24 cellular contexts compared by ENCODE assay signal in the genomic region with DNA sequence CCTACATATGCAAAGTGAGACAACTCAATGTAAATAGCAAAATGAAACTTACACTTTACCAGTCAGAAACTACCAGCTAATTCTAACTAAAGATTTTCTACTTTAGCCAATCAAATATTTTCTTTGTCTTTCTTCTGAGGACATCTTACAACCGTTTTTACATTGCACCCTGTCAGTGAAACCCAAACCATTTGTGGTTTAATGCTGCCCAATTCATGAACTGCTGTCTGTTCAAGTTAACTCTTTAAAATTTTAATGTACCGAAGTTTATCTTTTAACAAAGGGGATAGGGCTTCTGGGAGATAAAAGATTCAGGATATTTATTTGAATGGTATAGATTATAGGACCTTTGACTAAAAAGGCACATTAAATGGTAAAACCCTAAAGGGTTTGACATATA.
DNase-seq lines count a peak whose midpoint lies in the region; ATAC-seq and TF ChIP-seq lines count a peak whose summit lies in the region.
"Had no signal": no experiment of that assay in that cellular context is flagged by ENCODE, and none has a peak within 500 bp of the region (broad histone marks: within the 10 kb centered on the region; RNA-seq: fewer than 3 reads in every experiment).

No MANE protein-coding gene starts in this region.

- TF ChIP-seq CTCF in GM23338 (conservative IDR thresholded peaks at IDR 0.05; ENCODE audit: low read depth in 2 of 2) (no peak), coronary artery (IDR thresholded peaks at IDR 0.05) (no peak), tibial artery (IDR thresholded peaks at IDR 0.05) (no peak), RWPE1 (conservative IDR thresholded peaks at IDR 0.05; ENCODE audit: low read depth) (no peak), left ventricle myocardium inferior (IDR thresholded peaks at IDR 0.05; ENCODE audit: borderline replicate concordance) (no peak)

- H3K4me3 ChIP-seq in GM23338 (no peak overlapping the region), coronary artery (no peak overlapping the region), mesendoderm (ENCODE audit: low read length) (no peak overlapping the region), tibial artery (no peak overlapping the region), left ventricle myocardium inferior (no peak overlapping the region)
- H3K4me3 ChIP-seq: A549; BLaER1 treated with 17β-estradiol and CSF1 and Interleukin-3, amounts not matched to agents 10 nM and 100 nM; GM12878 had no signal

- H4K5ac ChIP-seq in mesendoderm (ENCODE audit: low read length): no peak overlapping the region

- DNase-seq in GM23338 (ENCODE audit: low spot score): no peak
- no peak for DNase-seq in coronary artery (ENCODE audit: low spot score)
- no peak for DNase-seq in mesendoderm
- no peak for DNase-seq in tibial artery
- no peak for DNase-seq in RWPE1 (ENCODE audit: low spot score)
- no peak for DNase-seq in SK-N-DZ (ENCODE audit: low spot score)
- DNase-seq in left ventricle myocardium inferior: no peak
- DNase-seq: AML-193; CD4-positive, alpha-beta T cell; CD8-positive, alpha-beta T cell; COR-L47; DMS 273 treated with DMSO at 0.1 percent for 48 hours; DMS153; DMS53; DMS79; DND-41; EL; GDM1 had no signal

- H3K18ac ChIP-seq in mesendoderm (ENCODE audit: low read length): no peak overlapping the region

- H3K36me3 ChIP-seq in GM23338 (ENCODE audit: insufficient read depth) (no peaks in the 10 kb centered on the region), mesendoderm (ENCODE audit: control insufficient read depth, insufficient read depth, low read length) (no peaks in the 10 kb centered on the region), tibial artery (no peaks in the 10 kb centered on the region), left ventricle myocardium inferior (no peaks in the 10 kb centered on the region)
- H3K36me3 ChIP-seq: BLaER1 treated with 17β-estradiol and CSF1 and Interleukin-3, amounts not matched to agents 10 nM and 100 nM had no signal

- H3K27me3 ChIP-seq in GM23338 (ENCODE audit: insufficient read depth) (no peaks in the 10 kb centered on the region), mesendoderm (ENCODE audit: insufficient read depth, low read length, poor library complexity) (no peaks in the 10 kb centered on the region), tibial artery (no peaks in the 10 kb centered on the region), left ventricle myocardium inferior (ENCODE audit: low read depth) (no peaks in the 10 kb centered on the region)
- H3K27me3 ChIP-seq: BLaER1 treated with 17β-estradiol and CSF1 and Interleukin-3, amounts not matched to agents 10 nM and 100 nM had no signal

- H3K4me1 ChIP-seq in GM23338 (ENCODE audit: insufficient read depth) (peaks cover 25% of the 10 kb centered on the region), mesendoderm (ENCODE audit: control insufficient read depth, low read depth, low read length) (peaks cover 7% of the 10 kb centered on the region), tibial artery (peaks cover 0 to 79% (median 23%) of the 10 kb centered on the region in 4 donors), left ventricle myocardium inferior (no peaks in the 10 kb centered on the region)
- H3K4me1 ChIP-seq: A549 had no signal

- H2BK15ac ChIP-seq in mesendoderm (replicated peaks; ENCODE audit: low read depth): peak overlapping the region; percentile 98

- POLR2A ChIA-PET in RWPE1 (lab: Yijun Ruan, JAX; ENCODE audit: low non-redundant PET): no interaction called here

- H3K9me3 ChIP-seq in tibial artery (no peaks in the 10 kb centered on the region), left ventricle myocardium inferior (replicated peaks) (no peaks in the 10 kb centered on the region)
- H3K9me3 ChIP-seq: A549 had no signal

- H2BK120ac ChIP-seq in mesendoderm (ENCODE audit: low read depth, low read length): no peak overlapping the region

- H3K27me3 Mint-ChIP-seq in GM23338 (ENCODE audit: insufficient read depth, low read depth, poor library complexity): peaks cover 8% of the 10 kb centered on the region
- H3K27me3 Mint-ChIP-seq: B cell had no signal

- CTCF ChIA-PET in RWPE1 (lab: Yijun Ruan, JAX): no interaction called here

- H3K9me3 Mint-ChIP-seq in GM23338: no peaks in the 10 kb centered on the region; the same call in 2 of the 3 replicates
- H3K9me3 Mint-ChIP-seq: CD4-positive, alpha-beta T cell; CD8-positive, alpha-beta T cell had no signal

- no peak overlapping the region for H3K9ac ChIP-seq in mesendoderm (ENCODE audit: low read length)
- H3K9ac ChIP-seq: BLaER1 treated with 17β-estradiol and CSF1 and Interleukin-3, amounts not matched to agents 10 nM and 100 nM had no signal

- intact Hi-C loops in tibial artery (cut with DNase I; ENCODE audit: low total_unique reads): no loop called here
- intact Hi-C loops in left ventricle myocardium inferior (cut with micrococcal nuclease): no loop called here

- H2BK5ac ChIP-seq in mesendoderm (ENCODE audit: low read length): peak overlapping the region; percentile 14

- H2AK5ac ChIP-seq in mesendoderm (ENCODE audit: low read length): no peak overlapping the region

- peaks cover 4% of the 10 kb centered on the region; the same call in 1 of the 2 replicates for H3F3A ChIP-seq in GM23338 (replicated peaks; ENCODE audit: low read depth)

- H3K27ac ChIP-seq in GM23338 (ENCODE audit: low read depth): no peak overlapping the region
- peak overlapping the region; percentile 64 to 79 for H3K27ac ChIP-seq in coronary artery
- H3K27ac ChIP-seq in mesendoderm (ENCODE audit: low read depth, low read length): no peak overlapping the region
- H3K27ac ChIP-seq in tibial artery: peak overlapping the region; percentile 73 to 77
- no peak overlapping the region for H3K27ac ChIP-seq in RWPE1
- H3K27ac ChIP-seq in left ventricle myocardium inferior (replicated peaks): no peak overlapping the region
- H3K27ac ChIP-seq: 22Rv1; A549; BLaER1 treated with 17β-estradiol and CSF1 and Interleukin-3, amounts not matched to agents 10 nM and 100 nM; C4-2B had no signal

- peaks cover 25% of the 10 kb centered on the region for H3K4me1 Mint-ChIP-seq in GM23338
- H3K4me1 Mint-ChIP-seq: B cell had no signal

- no peak overlapping the region for H4K8ac ChIP-seq in mesendoderm (ENCODE audit: low read depth, low read length)

- WGBS in mesendoderm (ENCODE audit: extremely low coverage, insufficient coverage, low lambda C conversion rate): no CpG with 5 or more reads among the region's 2 CpGs

- H3K9me2 ChIP-seq in GM23338 (ENCODE audit: insufficient read depth): 0 out of 2 replicates have a peak, but pooled peaks cover 3% of the 10 kb centered on the region

- no peak for ATAC-seq in GM23338
- ATAC-seq: A549; CD8-positive, alpha-beta T cell; GM12878 had no signal

- no peaks in the 10 kb centered on the region for H4K20me1 ChIP-seq in GM23338 (replicated peaks; ENCODE audit: insufficient read depth)
- H4K20me1 ChIP-seq: BLaER1 treated with 17β-estradiol and CSF1 and Interleukin-3, amounts not matched to agents 10 nM and 100 nM had no signal

- H3K4me2 ChIP-seq in GM23338 (0 out of 2 replicates have a peak overlapping the region, but pooled peaks have one; percentile 42), mesendoderm (ENCODE audit: low read length) (no peak overlapping the region)
- H3K4me2 ChIP-seq: A549 had no signal

- H3K36me3 Mint-ChIP-seq in GM23338 (ENCODE audit: low read depth): no peaks in the 10 kb centered on the region; the same call in 2 of the 3 replicates
- H3K36me3 Mint-ChIP-seq: CD8-positive, alpha-beta T cell had no signal

- peak overlapping the region; percentile 8 for H3K56ac ChIP-seq in mesendoderm (ENCODE audit: low read length)

- no peaks in the 10 kb centered on the region for H3K79me1 ChIP-seq in mesendoderm (ENCODE audit: low read length)

- H3K79me2 ChIP-seq in GM23338 (replicated peaks; ENCODE audit: insufficient read depth) (no peaks in the 10 kb centered on the region), mesendoderm (ENCODE audit: control insufficient read depth, insufficient read depth, low read length) (no peaks in the 10 kb centered on the region)

- no peak overlapping the region for H3K23ac ChIP-seq in mesendoderm (ENCODE audit: low read length)

- no peak overlapping the region for H3K4me3 Mint-ChIP-seq in GM23338
- H3K4me3 Mint-ChIP-seq: B cell; CD4-positive, alpha-beta T cell; CD8-positive, alpha-beta T cell had no signal

- H2AFZ ChIP-seq in GM23338: no peak overlapping the region

- H3K4ac ChIP-seq in mesendoderm (ENCODE audit: low read depth, low read length): no peak overlapping the region

- H3K27ac Mint-ChIP-seq in GM23338: no peak overlapping the region
- H3K27ac Mint-ChIP-seq: B cell; CD4-positive, alpha-beta T cell; CD8-positive, alpha-beta T cell had no signal

TF ChIP-seq in GM23338, 12 proteins besides CTCF, POLR2A, EP300 and RAD21 (continues in another document):
- TF ChIP-seq ETS1 (IDR thresholded peaks at IDR 0.05) (no peak), CREB1 (CRISPR knock-in tag; IDR thresholded peaks at IDR 0.05; ENCODE audit: low read depth) (no peak), ZNF114 (CRISPR knock-in tag; IDR thresholded peaks at IDR 0.05) (no peak), STAT1 (IDR thresholded peaks at IDR 0.05; ENCODE audit: unreplicated experiment) (no peak), EZH2 (IDR thresholded peaks at IDR 0.05; ENCODE audit: low read depth, unreplicated experiment) (no peak), POLR2AphosphoS5 (IDR thresholded peaks at IDR 0.05; ENCODE audit: low read depth) (no peak)

Comparison
In these comparisons a context has a peak if more than half of its experiments do, and no peak if none do; other contexts are left out.
1. H3K27ac ChIP-seq: peak in coronary artery (2 of 2) and tibial artery (2 of 2); none in GM23338 (single experiment), mesendoderm (single experiment), RWPE1 (single experiment) and left ventricle myocardium inferior (single experiment).